In the genomic region with DNA sequence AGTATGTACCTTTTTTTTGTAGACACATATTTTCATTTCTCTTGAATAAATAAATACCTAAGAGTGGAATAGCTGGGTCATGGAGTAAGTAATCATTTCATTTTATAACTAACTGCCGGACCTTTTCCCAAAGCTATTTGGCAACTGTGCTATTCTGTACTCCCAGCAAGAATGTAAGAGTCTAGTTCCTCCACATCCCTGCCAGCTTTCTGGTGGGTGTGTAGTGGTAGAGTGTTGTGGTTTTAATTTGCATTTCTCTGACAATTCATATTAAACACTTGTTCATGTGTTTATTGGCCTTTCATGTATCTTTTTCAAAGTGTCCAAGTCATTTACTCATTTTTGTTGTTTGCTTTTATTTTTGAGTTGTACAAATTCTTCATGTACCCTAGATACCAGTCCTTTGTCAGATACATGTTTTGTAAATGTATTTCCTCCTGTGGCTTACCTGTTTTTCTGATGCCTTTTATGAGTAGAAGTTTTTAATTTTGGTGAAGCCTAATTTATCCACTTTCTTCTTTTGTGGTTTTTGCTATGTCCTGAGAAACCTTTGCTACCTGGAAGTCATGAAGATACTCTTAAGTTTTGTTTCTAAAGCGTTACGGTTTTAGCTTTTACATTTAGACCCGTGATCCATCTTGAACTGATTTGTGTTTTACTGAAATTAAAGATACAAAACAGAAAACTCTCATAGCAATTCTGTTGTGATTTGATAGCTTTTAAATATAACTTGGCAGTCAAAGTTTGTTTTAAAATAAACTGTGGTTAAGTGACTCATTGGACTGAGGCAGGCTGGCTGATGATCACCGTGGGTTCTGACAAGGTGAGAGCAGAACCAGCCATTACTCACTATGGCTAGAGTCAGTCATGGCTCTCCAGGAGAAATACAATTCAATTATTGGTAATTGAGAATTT, we compare ENCODE assay signal across 8 cellular contexts. TPM values are rescaled to one million over a fixed set of nuclear protein-coding genes. Genes with fewer than 3 reads are reported as not detected.
A peak's percentile ranks its signal among the peaks of the same experiment; 100 is the strongest.
DNase-seq lines count a peak whose midpoint lies in the region; ATAC-seq, FAIRE-seq and TF ChIP-seq lines count a peak whose summit lies in the region.

No MANE protein-coding gene starts in this region.

- no peak overlapping the region for H3K27ac ChIP-seq in BLaER1
- no peak overlapping the region for H3K27ac ChIP-seq in Karpas-422 (ENCODE audit: low read length)
- H3K27ac ChIP-seq in right cardiac atrium (ENCODE audit: low read length) = no peak overlapping the region

- H3K4me3 ChIP-seq in BLaER1 (no peak overlapping the region), Karpas-422 (ENCODE audit: low read length) (no peak overlapping the region), right cardiac atrium (ENCODE audit: low read length) (no peak overlapping the region)

- peaks cover 90% of the 10 kb centered on the region for H3K4me1 Mint-ChIP-seq in stimulated activated effector memory CD8-positive, alpha-beta T cell treated with anti-CD3 and anti-CD28 coated beads, Interleukin-12 subunit alpha, Interleukin-12 subunit beta, amount 100 ng/mL, for 72 hours

- H3K27ac Mint-ChIP-seq in stimulated activated effector memory CD8-positive, alpha-beta T cell treated with anti-CD3 and anti-CD28 coated beads, Interleukin-12 subunit alpha, Interleukin-12 subunit beta, amount 100 ng/mL, for 72 hours = peak overlapping the region; percentile 85

- intact Hi-C loops in right cardiac atrium (cut with DNase I) = no loop called here

- no peaks in the 10 kb centered on the region for H3K9me3 Mint-ChIP-seq in stimulated activated effector memory CD8-positive, alpha-beta T cell treated with anti-CD3 and anti-CD28 coated beads, Interleukin-12 subunit alpha, Interleukin-12 subunit beta, amount 100 ng/mL, for 72 hours

- H3K9ac ChIP-seq in BLaER1 (no peak overlapping the region), Karpas-422 (ENCODE audit: low read length) (no peak overlapping the region)

- no peak for FAIRE-seq in D721Med (lab: Jason Lieb, UNC)

- H3K4me3 Mint-ChIP-seq in stimulated activated effector memory CD8-positive, alpha-beta T cell treated with anti-CD3 and anti-CD28 coated beads, Interleukin-12 subunit alpha, Interleukin-12 subunit beta, amount 100 ng/mL, for 72 hours = peak overlapping the region; percentile 55

- peaks cover 67% of the 10 kb centered on the region for H3K36me3 Mint-ChIP-seq in stimulated activated effector memory CD8-positive, alpha-beta T cell treated with anti-CD3 and anti-CD28 coated beads, Interleukin-12 subunit alpha, Interleukin-12 subunit beta, amount 100 ng/mL, for 72 hours

- peaks cover 98% of the 10 kb centered on the region for H3K79me2 ChIP-seq in Karpas-422 (ENCODE audit: low read length)

- WGBS in right cardiac atrium = 57% methylated on average over 5 of the region's 5 CpGs

- H3K4me1 ChIP-seq in BLaER1 (peaks cover 66% of the 10 kb centered on the region), Karpas-422 (ENCODE audit: low read length) (peaks cover 59% of the 10 kb centered on the region), right cardiac atrium (ENCODE audit: control insufficient read depth, insufficient read depth, low read length) (peaks cover 11% of the 10 kb centered on the region)

- H3K36me3 ChIP-seq in BLaER1 = peaks cover 71% of the 10 kb centered on the region
- peaks cover 64% of the 10 kb centered on the region; the same call in 1 of the 2 replicates for H3K36me3 ChIP-seq in Karpas-422 (ENCODE audit: insufficient read depth, low read length)

- no peak overlapping the region for H2AFZ ChIP-seq in Karpas-422 (ENCODE audit: low read length)

- ATAC-seq in right cardiac atrium (peak; percentile 62 to 69), GM19452 (IDR thresholded peaks at IDR 0.05; ENCODE audit: unreplicated experiment) (no peak)
- peak; percentile 99 for ATAC-seq in stimulated activated effector memory CD8-positive, alpha-beta T cell treated with anti-CD3 and anti-CD28 coated beads, Interleukin-12 subunit alpha, Interleukin-12 subunit beta, amount 100 ng/mL, for 72 hours

- TF ChIP-seq CTCF in D721Med (IDR thresholded peaks at IDR 0.05; ENCODE audit: insufficient read depth, missing control alignments) = no peak

- H4K20me1 ChIP-seq in BLaER1 = peaks cover 99% of the 10 kb centered on the region
- peaks cover 32% of the 10 kb centered on the region; the same call in 1 of the 2 replicates for H4K20me1 ChIP-seq in Karpas-422 (ENCODE audit: insufficient read depth, low read depth, low read length)

- H3K4me2 ChIP-seq in BLaER1 (peak overlapping the region; percentile 47), Karpas-422 (ENCODE audit: low read depth, low read length, poor library complexity, severe bottlenecking) (peak overlapping the region; percentile 36)

- no peaks in the 10 kb centered on the region for H3K9me3 ChIP-seq in BLaER1
- H3K9me3 ChIP-seq in Karpas-422 (ENCODE audit: low read length) = no peaks in the 10 kb centered on the region
- H3K9me3 ChIP-seq in right cardiac atrium (ENCODE audit: control insufficient read depth, low read length) = no peaks in the 10 kb centered on the region

- no peaks in the 10 kb centered on the region for H3K9me2 ChIP-seq in Karpas-422 (replicated peaks; ENCODE audit: insufficient read depth, low read length)

- no peak for DNase-seq in Karpas-422
- peak; percentile 26 for DNase-seq in activated gamma-delta T cell treated with anti-CD3 and anti-CD28 coated beads, Interleukin-2, amount 50 U/mL, for 16 hours (ENCODE audit: low read depth)
- DNase-seq in right cardiac atrium = no peak
- DNase-seq in stimulated activated effector memory CD8-positive, alpha-beta T cell treated with anti-CD3 and anti-CD28 coated beads, Interleukin-12 subunit alpha, Interleukin-12 subunit beta, amount 100 ng/mL, for 72 hours (ENCODE audit: low spot score in 2 of 2) = peak in 1 of 2 donors; percentile 16
- DNase-seq in AML-193 (lab: John Stamatoyannopoulos, UW) = no peak
- no peak for DNase-seq in D721Med (ENCODE audit: insufficient read length, low spot score)

- H3K27me3 ChIP-seq in BLaER1 (no peaks in the 10 kb centered on the region), Karpas-422 (ENCODE audit: low read length) (no peaks in the 10 kb centered on the region), right cardiac atrium (ENCODE audit: control insufficient read depth, insufficient read depth) (no peaks in the 10 kb centered on the region)

RNA-seq across cellular contexts. Expression of a gene that starts 7.9 kb away (rescaled TPM):
- total RNA-seq in Karpas-422 (2014; rRNA removed; shearing (Covaris generic); ENCODE audit: low replicate concordance) = 69.5 and 71.0 TPM in 2 replicates
- total RNA-seq in right cardiac atrium = 10 to 100 TPM; 12.6 to 25.9 (median 22.2) TPM
- 13.0 TPM for polyA plus RNA-seq in right cardiac atrium
